ENCODE assay signal across 20 cellular contexts in genomic region chr17:49069585-49070273, GRCh38.
"Had no signal": no experiment of that assay in that cellular context is flagged by ENCODE, and none has a peak within 500 bp of the region (broad histone marks: within the 10 kb centered on the region; RNA-seq: fewer than 3 reads in every experiment).

No MANE protein-coding gene starts in this region.

- H3K4me3 ChIP-seq: gastroesophageal sphincter, heart left ventricle, ovary, psoas muscle, sigmoid colon, spleen, tibial nerve had no signal

- H3K36me3 ChIP-seq: gastroesophageal sphincter, heart left ventricle, ovary, sigmoid colon, spleen, tibial nerve had no signal

- H3K4me3 Mint-ChIP-seq: activated CD4-positive, alpha-beta memory T cell treated with anti-CD3 and anti-CD28 coated beads for 36 hours; activated CD4-positive, alpha-beta T cell treated with anti-CD3 and anti-CD28 coated beads for 36 hours; activated naive CD8-positive, alpha-beta T cell; activated T-helper 1 cell treated with anti-CD3 and anti-CD28 coated beads, Interleukin-12 subunit alpha, Interleukin-12 subunit beta, Interleukin-2, Interleukin-4 antibody, amounts not matched to agents 30 ng/mL and 10 ng/mL and 1 ng/mL, durations not matched to agents 14 hours and 24 hours and 36 hours; naive thymus-derived CD4-positive, alpha-beta T cell; stimulated activated naive B cell treated with anti-CD40 and anti-IgM and Interleukin-4, amounts not matched to agents 10 μg/mL and 1 μg/mL and 100 μg/mL, for 72 hours had no signal

- H3K4me1 Mint-ChIP-seq: stimulated activated naive B cell treated with anti-CD40 and anti-IgM and Interleukin-4, amounts not matched to agents 10 μg/mL and 1 μg/mL and 100 μg/mL, for 72 hours had no signal

- DNase-seq: activated CD4-positive, alpha-beta memory T cell treated with anti-CD3 and anti-CD28 coated beads for 36 hours; activated CD4-positive, alpha-beta T cell treated with anti-CD3 and anti-CD28 coated beads for 36 hours; activated T-cell treated with anti-CD3 and anti-CD28 coated beads for 4 hours; amniotic stem cell; caudate nucleus; heart left ventricle; mesendoderm; naive thymus-derived CD4-positive, alpha-beta T cell; ovary; psoas muscle; sigmoid colon; stimulated activated CD4-positive, alpha-beta T cell treated with anti-CD3 and anti-CD28 coated beads, Interleukin-4, amount 100 ng/mL, for 4 hours; stimulated activated naive B cell treated with anti-CD40 and anti-IgM and Interleukin-4, amounts not matched to agents 10 μg/mL and 1 μg/mL and 100 μg/mL, for 72 hours had no signal

- H3K9me3 Mint-ChIP-seq: activated CD4-positive, alpha-beta memory T cell treated with anti-CD3 and anti-CD28 coated beads for 36 hours; activated T-helper 1 cell treated with anti-CD3 and anti-CD28 coated beads, Interleukin-12 subunit alpha, Interleukin-12 subunit beta, Interleukin-2, Interleukin-4 antibody, amounts not matched to agents 30 ng/mL and 10 ng/mL and 1 ng/mL, durations not matched to agents 14 hours and 24 hours and 36 hours; naive thymus-derived CD4-positive, alpha-beta T cell had no signal

- H3K36me3 Mint-ChIP-seq: activated CD4-positive, alpha-beta memory T cell treated with anti-CD3 and anti-CD28 coated beads for 36 hours; activated naive CD8-positive, alpha-beta T cell; naive thymus-derived CD4-positive, alpha-beta T cell; stimulated activated naive B cell treated with anti-CD40 and anti-IgM and Interleukin-4, amounts not matched to agents 10 μg/mL and 1 μg/mL and 100 μg/mL, for 72 hours had no signal

- FAIRE-seq: colon, urothelium cell line had no signal

- H3K27me3 ChIP-seq: ovary, sigmoid colon had no signal

- H3K27me3 Mint-ChIP-seq: activated CD4-positive, alpha-beta memory T cell treated with anti-CD3 and anti-CD28 coated beads for 36 hours; activated CD4-positive, alpha-beta T cell treated with anti-CD3 and anti-CD28 coated beads for 36 hours had no signal

- H3K27ac Mint-ChIP-seq: activated CD4-positive, alpha-beta memory T cell treated with anti-CD3 and anti-CD28 coated beads for 36 hours; activated CD4-positive, alpha-beta T cell treated with anti-CD3 and anti-CD28 coated beads for 36 hours; activated naive CD8-positive, alpha-beta T cell; activated T-helper 1 cell treated with anti-CD3 and anti-CD28 coated beads, Interleukin-12 subunit alpha, Interleukin-12 subunit beta, Interleukin-2, Interleukin-4 antibody, amounts not matched to agents 30 ng/mL and 10 ng/mL and 1 ng/mL, durations not matched to agents 14 hours and 24 hours and 36 hours; naive thymus-derived CD4-positive, alpha-beta T cell; stimulated activated naive B cell treated with anti-CD40 and anti-IgM and Interleukin-4, amounts not matched to agents 10 μg/mL and 1 μg/mL and 100 μg/mL, for 72 hours had no signal

- ATAC-seq: activated CD4-positive, alpha-beta T cell treated with anti-CD3 and anti-CD28 coated beads for 36 hours; gastroesophageal sphincter; heart left ventricle; naive thymus-derived CD4-positive, alpha-beta T cell; psoas muscle; stimulated activated naive B cell treated with anti-CD40 and anti-IgM and Interleukin-4, amounts not matched to agents 10 μg/mL and 1 μg/mL and 100 μg/mL, for 72 hours had no signal

- H3K9me3 ChIP-seq: gastroesophageal sphincter, heart left ventricle, ovary, psoas muscle, sigmoid colon, spleen had no signal

- H3K27ac ChIP-seq: gastroesophageal sphincter, heart left ventricle, ovary, psoas muscle, sigmoid colon, spleen, tibial nerve had no signal

- H3K4me1 ChIP-seq: gastroesophageal sphincter, psoas muscle, sigmoid colon, spleen, tibial nerve had no signal
